Comparison of ENCODE assay signal across 8 cellular contexts in genomic region chr19:38290631-38291147, GRCh38. TPM values are rescaled to one million over a fixed set of nuclear protein-coding genes. Genes with fewer than 3 reads are reported as not detected.
A peak's percentile ranks its signal among the peaks of the same experiment; 100 is the strongest.
DNase-seq lines count a peak whose midpoint lies in the region; ATAC-seq, FAIRE-seq and TF ChIP-seq lines count a peak whose summit lies in the region.

No MANE protein-coding gene starts in this region.

- peak overlapping the region; percentile 50 for H3K27ac ChIP-seq in astrocyte (ENCODE audit: low read depth, low read length)
- peak overlapping the region in 3 of 4 donors; percentile 1 to 37 (median 9) for H3K27ac ChIP-seq in transverse colon
- H3K27ac ChIP-seq in CD8-positive, alpha-beta memory T cell (ENCODE audit: low read depth, low read length), result no peak overlapping the region

- H3K27me3 ChIP-seq in astrocyte (ENCODE audit: insufficient read depth, low read length) (no peaks in the 10 kb centered on the region), transverse colon (no peaks in the 10 kb centered on the region)
- H3K27me3 ChIP-seq in CD8-positive, alpha-beta memory T cell (ENCODE audit: insufficient read depth, low read length, poor library complexity, severe bottlenecking), result no peaks in the 10 kb centered on the region

- no peak overlapping the region for H3K27ac Mint-ChIP-seq in astrocyte (ENCODE audit: unreplicated experiment)
- peak overlapping the region in 1 of 8 donors; percentile 84 for H3K27ac Mint-ChIP-seq in CD8-positive, alpha-beta memory T cell
- H3K27ac Mint-ChIP-seq in activated CD4-positive, alpha-beta T cell treated with anti-CD3 and anti-CD28 coated beads, Interleukin-2, amount 10 ng/mL, durations not matched to agents 7 days and 5 days, result no peak overlapping the region

- peaks cover 19% of the 10 kb centered on the region for H3K36me3 Mint-ChIP-seq in astrocyte (ENCODE audit: low read depth, unreplicated experiment)
- H3K36me3 Mint-ChIP-seq in CD8-positive, alpha-beta memory T cell, result peaks cover 0 to 44% (median 3%) of the 10 kb centered on the region in 3 donors
- no peaks in the 10 kb centered on the region for H3K36me3 Mint-ChIP-seq in activated CD4-positive, alpha-beta T cell treated with anti-CD3 and anti-CD28 coated beads, Interleukin-2, amount 10 ng/mL, durations not matched to agents 7 days and 5 days (ENCODE audit: low read depth)

- peaks cover 8% of the 10 kb centered on the region for H3K4me1 Mint-ChIP-seq in astrocyte (ENCODE audit: low read depth, unreplicated experiment)
- no peaks in the 10 kb centered on the region for H3K4me1 Mint-ChIP-seq in CD8-positive, alpha-beta memory T cell
- no peaks in the 10 kb centered on the region for H3K4me1 Mint-ChIP-seq in activated CD4-positive, alpha-beta T cell treated with anti-CD3 and anti-CD28 coated beads, Interleukin-2, amount 10 ng/mL, durations not matched to agents 7 days and 5 days

- WGBS in transverse colon (ENCODE audit: low coverage in 1 of 2), 2 donors, result 49% methylated on average over 13 of the region's 13 CpGs; no CpG with 5 or more reads in 1 of the 2 donors

- peak overlapping the region; percentile 49 for H2AFZ ChIP-seq in astrocyte (ENCODE audit: low read depth, low read length)

- CTCF ChIA-PET in CD8-positive, alpha-beta memory T cell (lab: Charles Lee), result no interaction called here
- CTCF ChIA-PET in activated CD4-positive, alpha-beta T cell treated with anti-CD3 and anti-CD28 coated beads, Interleukin-2, amount 10 ng/mL, durations not matched to agents 7 days and 5 days (lab: Charles Lee), result interaction anchor here (0.7 kb wide), 1 partner anchor 365 kb away, joined by 3 read pairs; no protein-coding TSS in a partner anchor

- POLR2A ChIA-PET in CD8-positive, alpha-beta memory T cell (lab: Charles Lee), result no interaction called here
- POLR2A ChIA-PET in activated CD4-positive, alpha-beta T cell treated with anti-CD3 and anti-CD28 coated beads, Interleukin-2, amount 10 ng/mL, durations not matched to agents 7 days and 5 days (lab: Charles Lee), result no interaction called here

- ATAC-seq in GM18519 (IDR thresholded peaks at IDR 0.05; ENCODE audit: low FRiP score, unreplicated experiment) (no peak), HG02970 (IDR thresholded peaks at IDR 0.05; ENCODE audit: low FRiP score, unreplicated experiment) (no peak)

- DNase-seq in HCEC 1CT (peak; percentile 82), astrocyte (ENCODE audit: low read depth) (peak; percentile 87), iris pigment epithelial cell (ENCODE audit: low read depth) (peak; percentile 89), transverse colon (no peak)
- DNase-seq in CD8-positive, alpha-beta memory T cell, result no peak
- no peak for DNase-seq in activated CD4-positive, alpha-beta T cell treated with anti-CD3 and anti-CD28 coated beads, Interleukin-2, amount 10 ng/mL, durations not matched to agents 7 days and 5 days

- H3K9ac ChIP-seq in astrocyte (ENCODE audit: low read length), result peak overlapping the region; percentile 11

- no peaks in the 10 kb centered on the region for H3K79me2 ChIP-seq in astrocyte (ENCODE audit: insufficient read depth, low read length)

- no peak for TF ChIP-seq CTCF in astrocyte (IDR thresholded peaks at IDR 0.05; ENCODE audit: insufficient read depth, low read depth, low read length)
- TF ChIP-seq CTCF in transverse colon (IDR thresholded peaks at IDR 0.05), result no peak

- H3K4me3 ChIP-seq in astrocyte (ENCODE audit: insufficient read depth, low read depth, low read length) (no peak overlapping the region), transverse colon (no peak overlapping the region)
- H3K4me3 ChIP-seq in CD8-positive, alpha-beta memory T cell (ENCODE audit: low read length), result no peak overlapping the region

- TF ChIP-seq POLR2A in transverse colon (IDR thresholded peaks at IDR 0.05), result no peak

- FAIRE-seq in astrocyte (lab: Jason Lieb, UNC), result peak; percentile 80

- no peaks in the 10 kb centered on the region for H3K9me3 ChIP-seq in astrocyte (ENCODE audit: insufficient read depth, low read depth, low read length)
- no peaks in the 10 kb centered on the region for H3K9me3 ChIP-seq in transverse colon
- H3K9me3 ChIP-seq in CD8-positive, alpha-beta memory T cell (ENCODE audit: low read length), result no peaks in the 10 kb centered on the region

- intact Hi-C loops in transverse colon (cut with DNase I; ENCODE audit: low total_unique reads), result no loop called here

- no peaks in the 10 kb centered on the region for H4K20me1 ChIP-seq in astrocyte (ENCODE audit: insufficient read depth, low read length)

- H3K27me3 Mint-ChIP-seq in astrocyte (ENCODE audit: low read depth, unreplicated experiment), result peaks cover under 1% of the 10 kb centered on the region
- H3K27me3 Mint-ChIP-seq in CD8-positive, alpha-beta memory T cell, result no peaks in the 10 kb centered on the region
- no peaks in the 10 kb centered on the region for H3K27me3 Mint-ChIP-seq in activated CD4-positive, alpha-beta T cell treated with anti-CD3 and anti-CD28 coated beads, Interleukin-2, amount 10 ng/mL, durations not matched to agents 7 days and 5 days

- no peak for TF ChIP-seq EP300 in transverse colon (IDR thresholded peaks at IDR 0.05; ENCODE audit: low read depth)

- in situ Hi-C loops in transverse colon (cut with MboI; ENCODE audit: low pct_ligation_motif_present in 1 of 4, low pct_unique_long_range_greater_than_20kb in 1 of 4, low sequenced_read_pairs in 3 of 4), result no loop called here

- H3K36me3 ChIP-seq in astrocyte (ENCODE audit: insufficient read depth, low read length), result no peaks in the 10 kb centered on the region
- no peaks in the 10 kb centered on the region for H3K36me3 ChIP-seq in transverse colon
- no peaks in the 10 kb centered on the region for H3K36me3 ChIP-seq in CD8-positive, alpha-beta memory T cell (ENCODE audit: insufficient read depth, low read length)

- H3K4me1 ChIP-seq in astrocyte (ENCODE audit: insufficient read depth, low read length) (peaks cover 27% of the 10 kb centered on the region), transverse colon (peaks cover 0 to 7% (median 3%) of the 10 kb centered on the region in 4 donors)
- no peaks in the 10 kb centered on the region for H3K4me1 ChIP-seq in CD8-positive, alpha-beta memory T cell (ENCODE audit: insufficient read depth, low read length)

- peak overlapping the region; percentile 55 for H3K4me2 ChIP-seq in astrocyte (ENCODE audit: low read length)

- H3K4me3 Mint-ChIP-seq in astrocyte (ENCODE audit: unreplicated experiment), result peak overlapping the region; percentile 65
- no peak overlapping the region for H3K4me3 Mint-ChIP-seq in CD8-positive, alpha-beta memory T cell
- H3K4me3 Mint-ChIP-seq in activated CD4-positive, alpha-beta T cell treated with anti-CD3 and anti-CD28 coated beads, Interleukin-2, amount 10 ng/mL, durations not matched to agents 7 days and 5 days, result no peak overlapping the region

- no peaks in the 10 kb centered on the region for H3K9me3 Mint-ChIP-seq in astrocyte (ENCODE audit: unreplicated experiment)
- no peaks in the 10 kb centered on the region for H3K9me3 Mint-ChIP-seq in CD8-positive, alpha-beta memory T cell
- no peaks in the 10 kb centered on the region for H3K9me3 Mint-ChIP-seq in activated CD4-positive, alpha-beta T cell treated with anti-CD3 and anti-CD28 coated beads, Interleukin-2, amount 10 ng/mL, durations not matched to agents 7 days and 5 days

RNA-seq across cellular contexts. Expression of gene C19orf33, which starts 13.4 kb away (rescaled TPM):
- total RNA-seq in astrocyte (4.9 and 5.8 TPM in 2 replicates), transverse colon (1,000 to 10,000 TPM in 1 of 4 donors, 100 to 1,000 TPM in 2, 10 to 100 TPM in 1; 76.0 to 1,160 (median 338) TPM)
- total RNA-seq in CD8-positive, alpha-beta memory T cell, result not detected
- 0.90 TPM for polyA plus RNA-seq in CD8-positive, alpha-beta memory T cell
- not detected for total RNA-seq in activated CD4-positive, alpha-beta T cell treated with anti-CD3 and anti-CD28 coated beads, Interleukin-2, amount 10 ng/mL, durations not matched to agents 7 days and 5 days

RNA-seq across cellular contexts. Expression of gene YIF1B, which starts 25.1 kb away (rescaled TPM):
- total RNA-seq in astrocyte, result 81.3 and 85.7 TPM in 2 replicates
- 10 to 100 TPM; 15.0 to 24.5 (median 18.4) TPM for total RNA-seq in transverse colon
- 10 to 100 TPM; 57.9 to 60.3 TPM for total RNA-seq in CD8-positive, alpha-beta memory T cell
- 45.4 TPM for polyA plus RNA-seq in CD8-positive, alpha-beta memory T cell
- 10 to 100 TPM; 63.1 to 72.4 TPM for total RNA-seq in activated CD4-positive, alpha-beta T cell treated with anti-CD3 and anti-CD28 coated beads, Interleukin-2, amount 10 ng/mL, durations not matched to agents 7 days and 5 days

RNA-seq across cellular contexts. Expression of gene SPINT2, which starts 26.3 kb away (rescaled TPM):
- 119 and 171 TPM in 2 replicates for total RNA-seq in astrocyte
- 1,000 to 10,000 TPM in 2 of 4 donors, 100 to 1,000 TPM in 2; 396 to 1,376 (median 946) TPM for total RNA-seq in transverse colon
- 10 to 100 TPM; 27.9 to 29.4 TPM for total RNA-seq in CD8-positive, alpha-beta memory T cell
- polyA plus RNA-seq in CD8-positive, alpha-beta memory T cell, result 49.5 TPM
- total RNA-seq in activated CD4-positive, alpha-beta T cell treated with anti-CD3 and anti-CD28 coated beads, Interleukin-2, amount 10 ng/mL, durations not matched to agents 7 days and 5 days, result 1 to 10 TPM; 8.9 to 9.3 TPM

RNA-seq across cellular contexts. Expression of gene KCNK6, which starts 29.0 kb away (rescaled TPM):
- total RNA-seq in astrocyte (8.6 and 10.8 TPM in 2 replicates), transverse colon (10 to 100 TPM; 14.9 to 44.5 (median 17.6) TPM)
- total RNA-seq in CD8-positive, alpha-beta memory T cell, result 10 to 100 TPM; 10.1 to 11.1 TPM
- polyA plus RNA-seq in CD8-positive, alpha-beta memory T cell, result 3.6 TPM
- total RNA-seq in activated CD4-positive, alpha-beta T cell treated with anti-CD3 and anti-CD28 coated beads, Interleukin-2, amount 10 ng/mL, durations not matched to agents 7 days and 5 days, result 10 to 100 TPM; 12.6 to 14.0 TPM

RNA-seq across cellular contexts. Expression of gene PPP1R14A, which starts 34.5 kb away (rescaled TPM):
- total RNA-seq in astrocyte (13.4 and 18.0 TPM in 2 replicates), transverse colon (100 to 1,000 TPM in 2 of 4 donors, 10 to 100 TPM in 2; 41.5 to 116 (median 80.0) TPM)
- 1 to 10 TPM in 1 of 2 experiments, under 1 TPM in 1; 0.47 to 1.0 TPM for total RNA-seq in CD8-positive, alpha-beta memory T cell
- polyA plus RNA-seq in CD8-positive, alpha-beta memory T cell, result not detected
- total RNA-seq in activated CD4-positive, alpha-beta T cell treated with anti-CD3 and anti-CD28 coated beads, Interleukin-2, amount 10 ng/mL, durations not matched to agents 7 days and 5 days, result not detected

Comparison
In these comparisons a context has a peak if more than half of its experiments do, and no peak if none do; other contexts are left out.
1. DNase-seq: peak in HCEC 1CT (single experiment), astrocyte (single experiment) and iris pigment epithelial cell (single experiment); none in transverse colon (single experiment), CD8-positive, alpha-beta memory T cell (0 of 5) and activated CD4-positive, alpha-beta T cell treated with anti-CD3 and anti-CD28 coated beads, Interleukin-2, amount 10 ng/mL, durations not matched to agents 7 days and 5 days (single experiment).
2. RNA of gene C19orf33, which starts 13.4 kb away (total RNA-seq): 76.0 to 1,160 TPM in transverse colon; 4.9 to 5.8 TPM in astrocyte, not detected in CD8-positive, alpha-beta memory T cell and not detected in activated CD4-positive, alpha-beta T cell treated with anti-CD3 and anti-CD28 coated beads, Interleukin-2, amount 10 ng/mL, durations not matched to agents 7 days and 5 days; every median in the first group is over 10 times any median in the second.